In genomic region chr3:194472290-194472920, GRCh38 we compare ENCODE assay signal across 8 cellular contexts. TPM values are rescaled to one million over a fixed set of nuclear protein-coding genes. Genes with fewer than 3 reads are reported as not detected.
DNase-seq lines count a peak whose midpoint lies in the region; ATAC-seq and TF ChIP-seq lines count a peak whose summit lies in the region.

No MANE protein-coding gene starts in this region.

- H3K27me3 ChIP-seq in HCT116 (ENCODE audit: insufficient read depth, low read length) (no peaks in the 10 kb centered on the region), osteoblast (ENCODE audit: insufficient read depth, low read length) (no peaks in the 10 kb centered on the region)

- intact Hi-C loops in HCT116 (cut with micrococcal nuclease), result loop anchor here (1.0 kb wide), 2 partner anchors 101 to 122 kb away; no protein-coding TSS in a partner anchor

- H3K9me2 ChIP-seq in HCT116 (ENCODE audit: insufficient read depth), result no peaks in the 10 kb centered on the region

- no TSS peak for BruUV-seq in HCT116 (replicated peaks; lab: Mats Ljungman, UMichigan)

- H3K79me2 ChIP-seq in HCT116 (ENCODE audit: insufficient read depth, low read length) (peaks cover 100% of the 10 kb centered on the region), osteoblast (ENCODE audit: insufficient read depth, low read length) (peaks cover 100% of the 10 kb centered on the region)

- RAD21 ChIA-PET in HCT116 (lab: Charles Lee; ENCODE audit: low non-redundant PET in 1 of 2, low total read pairs in 2 of 2, uncharacterized antibody in 2 of 2, unreplicated experiment in 2 of 2), result interaction anchor here (0.6 to 1.0 kb wide), 4 partner anchors 25 to 113 kb away, joined by 3 to 5 read pairs (median 4); no protein-coding TSS in a partner anchor

- H3K4me2 ChIP-seq in HCT116 (ENCODE audit: low read length), result no peak overlapping the region
- H3K4me2 ChIP-seq in osteoblast (ENCODE audit: insufficient read depth, low read length), result no peak overlapping the region

- H4K20me1 ChIP-seq in HCT116 (ENCODE audit: insufficient read depth) (peaks cover 35% of the 10 kb centered on the region; the same call in 1 of the 2 replicates), osteoblast (ENCODE audit: insufficient read depth, low read length) (peaks cover 32% of the 10 kb centered on the region)

- ATAC-seq in HCT116, result peak; percentile 86

- no peak for TF ChIP-seq POLR2A in HCT116 (IDR thresholded peaks at IDR 0.05; ENCODE audit: borderline replicate concordance, extremely low read depth, insufficient read depth, insufficient read length)

- peak; percentile 96 for TF ChIP-seq RAD21 in HCT116 (IDR thresholded peaks at IDR 0.05; ENCODE audit: low read depth)

- H2AFZ ChIP-seq in HCT116 (ENCODE audit: low read depth, low read length, poor library complexity, severe bottlenecking), result no peak overlapping the region
- H2AFZ ChIP-seq in osteoblast (ENCODE audit: low read length), result no peak overlapping the region

- H3K36me3 ChIP-seq in HCT116 (ENCODE audit: control insufficient read depth in 1 of 2, insufficient read depth in 2 of 2, low read length in 2 of 2) (no peaks in the 10 kb centered on the region), osteoblast (ENCODE audit: insufficient read depth, low read length) (peaks cover 21% of the 10 kb centered on the region)

- CTCF ChIA-PET in HCT116 (lab: Charles Lee), result interaction anchor here (0.6 to 1.8 kb wide), 13 partner anchors 11 to 949 kb away, joined by 3 to 21 read pairs (median 3); no protein-coding TSS in a partner anchor

- H3K9ac ChIP-seq in HCT116 (ENCODE audit: low read length), result no peak overlapping the region

- H3K27ac ChIP-seq in HCT116 (ENCODE audit: low read depth, low read length), result no peak overlapping the region
- H3K27ac ChIP-seq in osteoblast (ENCODE audit: low read depth, low read length), result peak overlapping the region; percentile 1

- peak; percentile 87 to 93 (median 91) for TF ChIP-seq CTCF in HCT116 (IDR thresholded peaks at IDR 0.05 in 2 of 3, conservative IDR thresholded peaks at IDR 0.05 in 1 of 3; ENCODE audit: borderline replicate concordance in 1 of 3, insufficient read depth in 1 of 3, low read depth in 2 of 3, low read length in 2 of 3)
- peak; percentile 99 for TF ChIP-seq CTCF in fibroblast of the aortic adventitia (IDR thresholded peaks at IDR 0.05; ENCODE audit: insufficient read depth, low read length)
- TF ChIP-seq CTCF in osteoblast (IDR thresholded peaks at IDR 0.05; ENCODE audit: extremely low read depth, low read depth, low read length), result peak; percentile 92

- POLR2A ChIA-PET in HCT116 (lab: Charles Lee), result interaction anchor here (0.7 kb wide), 1 partner anchor 114 kb away, joined by 3 read pairs; no protein-coding TSS in a partner anchor

- H3K4me3 ChIP-seq in HCT116 (replicated peaks in 1 of 2; ENCODE audit: low read depth in 1 of 2, low read length in 2 of 2), result no peak overlapping the region
- no peak overlapping the region for H3K4me3 ChIP-seq in fibroblast of the aortic adventitia (ENCODE audit: low read depth, low read length)
- no peak overlapping the region for H3K4me3 ChIP-seq in osteoblast (ENCODE audit: insufficient read depth, low read length)

- no peaks in the 10 kb centered on the region for H3K4me1 ChIP-seq in HCT116 (ENCODE audit: control insufficient read depth in 1 of 2, insufficient read depth in 2 of 2, low read length in 2 of 2)
- peaks cover 38% of the 10 kb centered on the region for H3K4me1 ChIP-seq in osteoblast (ENCODE audit: insufficient read depth, low read length)

- H3K9me3 ChIP-seq in HCT116 (ENCODE audit: control insufficient read depth in 1 of 2, insufficient read depth in 1 of 2, low read depth in 1 of 2, low read length in 2 of 2) (no peaks in the 10 kb centered on the region), osteoblast (ENCODE audit: low read depth, low read length) (no peaks in the 10 kb centered on the region)

- DNase-seq in stimulated activated CD4-positive, alpha-beta T cell treated with anti-CD3 and anti-CD28 coated beads, Interleukin-2, amount 100 ng/mL, for 4 hours (ENCODE audit: low read depth), result peak; percentile 19
- DNase-seq in stimulated activated CD4-positive, alpha-beta T cell treated with anti-CD3 and anti-CD28 coated beads, Interleukin-2, amount 100 ng/mL, for 24 hours, result no peak
- peak; percentile 53 for DNase-seq in HCT116 (ENCODE audit: low read depth, low spot score)
- DNase-seq in NCI-H1105 (lab: John Stamatoyannopoulos, UW), result peak; percentile 62
- DNase-seq in T follicular helper cell (ENCODE audit: low read depth), result peak; percentile 5
- DNase-seq in fibroblast of the aortic adventitia (ENCODE audit: low read depth), result peak; percentile 86
- DNase-seq in osteoblast (ENCODE audit: insufficient read length, low spot score, missing footprints), result no peak
- no peak for DNase-seq in stimulated activated CD4-positive, alpha-beta T cell treated with anti-CD3 and anti-CD28 coated beads, Interleukin-15, amount 100 ng/mL, for 24 hours

TF ChIP-seq in HCT116, 20 proteins besides CTCF, POLR2A, EP300 and RAD21:
- no peak; the same call in 1 of the 2 replicates for TF ChIP-seq FOSL1 (IDR thresholded peaks at IDR 0.05; ENCODE audit: low read depth)
- TF ChIP-seq CEBPB (IDR thresholded peaks at IDR 0.05; ENCODE audit: low read depth), result 0 out of 2 replicates have a peak, but pooled peaks have one; percentile 7
- TF ChIP-seq MAX (IDR thresholded peaks at IDR 0.05), result no peak
- TF ChIP-seq YY1 (IDR thresholded peaks at IDR 0.05; ENCODE audit: extremely low read depth, insufficient replicate concordance, low read depth, low read length), result no peak

RNA-seq across cellular contexts. Expression of gene ATP13A3, which starts 14.4 kb away (rescaled TPM):
- 139 TPM for total RNA-seq in HCT116 (2021; ENCODE audit: unreplicated experiment)
- 30.0 and 37.4 TPM in 2 replicates for polyA plus RNA-seq in HCT116 (2012)
- 448 and 494 TPM in 2 replicates for total RNA-seq in fibroblast of the aortic adventitia (ENCODE audit: low replicate concordance)
- total RNA-seq in osteoblast, result 248 and 311 TPM in 2 replicates

Comparison
In these comparisons a context has a peak if more than half of its experiments do, and no peak if none do; other contexts are left out.
1. DNase-seq: peak in stimulated activated CD4-positive, alpha-beta T cell treated with anti-CD3 and anti-CD28 coated beads, Interleukin-2, amount 100 ng/mL, for 4 hours (single experiment), HCT116 (single experiment), NCI-H1105 (single experiment), T follicular helper cell (single experiment) and fibroblast of the aortic adventitia (single experiment); none in stimulated activated CD4-positive, alpha-beta T cell treated with anti-CD3 and anti-CD28 coated beads, Interleukin-2, amount 100 ng/mL, for 24 hours (0 of 2), osteoblast (single experiment) and stimulated activated CD4-positive, alpha-beta T cell treated with anti-CD3 and anti-CD28 coated beads, Interleukin-15, amount 100 ng/mL, for 24 hours (single experiment).
2. Peak in every context shown above with its lines, with median percentiles within 50 percentile points of each other: CTCF ChIP-seq.